28 cellular contexts compared by ENCODE assay signal in the genomic region with DNA sequence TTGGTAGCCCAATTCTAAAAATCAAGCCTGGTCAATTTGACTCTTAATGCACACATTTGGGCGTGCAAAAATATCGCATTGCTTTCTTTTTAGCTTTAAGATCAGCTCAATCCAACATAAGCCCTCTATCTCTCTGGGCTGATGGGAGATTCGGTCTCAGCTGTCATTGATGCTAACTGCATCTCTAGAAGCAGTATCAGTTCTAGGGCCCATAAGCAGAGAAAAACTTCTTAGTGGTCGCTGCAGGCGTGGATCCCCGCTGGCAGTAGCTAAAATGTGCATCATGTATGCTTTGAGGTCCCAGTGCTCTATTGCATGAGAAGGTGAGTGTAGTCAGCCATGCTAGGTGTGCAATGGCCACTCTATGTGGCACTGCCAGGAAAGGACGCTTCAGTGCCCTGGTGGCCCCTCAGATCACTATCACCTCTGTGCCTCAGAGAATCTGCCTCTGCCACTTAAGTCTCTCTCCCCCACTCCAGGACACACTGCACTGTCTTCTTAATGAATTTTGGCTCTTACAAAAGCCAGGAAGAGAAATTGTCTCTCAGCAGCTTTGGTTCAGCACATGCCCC.
"Had no signal": no experiment of that assay in that cellular context is flagged by ENCODE, and none has a peak within 500 bp of the region (broad histone marks: within the 10 kb centered on the region; RNA-seq: fewer than 3 reads in every experiment).

No MANE protein-coding gene starts in this region.

- H3K9me3 Mint-ChIP-seq: activated CD8-positive, alpha-beta T cell treated with anti-CD3 and anti-CD28 coated beads for 36 hours; activated naive CD4-positive, alpha-beta T cell treated with anti-CD3 and anti-CD28 coated beads for 36 hours; activated naive CD8-positive, alpha-beta T cell treated with anti-CD3 and anti-CD28 coated beads for 36 hours; effector memory CD8-positive, alpha-beta T cell; memory B cell; naive thymus-derived CD8-positive, alpha-beta T cell had no signal

- H3K27ac ChIP-seq: adrenal gland, body of pancreas, gastroesophageal sphincter, hepatocyte, sigmoid colon, tibial nerve had no signal

- H3K4me3 Mint-ChIP-seq: activated CD8-positive, alpha-beta memory T cell treated with anti-CD3 and anti-CD28 coated beads, Interleukin-2, amount 10 ng/mL, durations not matched to agents 7 days and 5 days; activated CD8-positive, alpha-beta T cell treated with anti-CD3 and anti-CD28 coated beads for 36 hours; activated naive CD4-positive, alpha-beta T cell treated with anti-CD3 and anti-CD28 coated beads for 36 hours; activated naive CD8-positive, alpha-beta T cell treated with anti-CD3 and anti-CD28 coated beads for 36 hours; effector memory CD8-positive, alpha-beta T cell; memory B cell; naive thymus-derived CD8-positive, alpha-beta T cell; WTC11 had no signal

- H3K4me2 ChIP-seq: hepatocyte had no signal

- H2AFZ ChIP-seq: hepatocyte had no signal

- H3K27ac Mint-ChIP-seq: activated CD8-positive, alpha-beta memory T cell treated with anti-CD3 and anti-CD28 coated beads, Interleukin-2, amount 10 ng/mL, durations not matched to agents 7 days and 5 days; activated CD8-positive, alpha-beta T cell treated with anti-CD3 and anti-CD28 coated beads for 36 hours; activated naive CD4-positive, alpha-beta T cell treated with anti-CD3 and anti-CD28 coated beads for 36 hours; activated naive CD8-positive, alpha-beta T cell treated with anti-CD3 and anti-CD28 coated beads for 36 hours; effector memory CD8-positive, alpha-beta T cell; memory B cell; WTC11 had no signal

- DNase-seq: activated CD4-positive, alpha-beta T cell treated with anti-CD3 and anti-CD28 coated beads for 1 hour; activated CD4-positive, alpha-beta T cell treated with anti-CD3 and anti-CD28 coated beads, Interleukin-2, amount 50 U/mL, for 1 hour; activated CD8-positive, alpha-beta memory T cell treated with anti-CD3 and anti-CD28 coated beads, Interleukin-2, amount 10 ng/mL, durations not matched to agents 7 days and 5 days; activated CD8-positive, alpha-beta T cell treated with anti-CD3 and anti-CD28 coated beads for 36 hours; activated effector memory CD4-positive, alpha-beta T cell treated with anti-CD3 and anti-CD28 coated beads, Interleukin-2, amount 50 U/mL, for 16 hours; activated naive CD4-positive, alpha-beta T cell treated with anti-CD3 and anti-CD28 coated beads for 36 hours; activated naive CD8-positive, alpha-beta T cell treated with anti-CD3 and anti-CD28 coated beads for 36 hours; activated T-cell treated with anti-CD3 and anti-CD28 coated beads for 4 hours; adrenal gland; aorta; body of pancreas; cortex of kidney; effector memory CD8-positive, alpha-beta T cell; left colon; naive thymus-derived CD8-positive, alpha-beta T cell; posterior cingulate gyrus; sigmoid colon; small intestine; stimulated activated CD4-positive, alpha-beta T cell treated with anti-CD3 and anti-CD28 coated beads, Interleukin-1b, Interleukin-23, amount 100 ng/mL, for 48 hours; stimulated activated CD4-positive, alpha-beta T cell treated with anti-CD3 and anti-CD28 coated beads, Interleukin-4, amount 100 ng/mL, for 4 hours; stimulated activated CD8-positive, alpha-beta memory T cell treated with anti-CD3 and anti-CD28 coated beads, Interleukin-4, amount 100 ng/mL, for 48 hours; stimulated activated naive CD4-positive, alpha-beta T cell; T-helper 2 cell had no signal

- ATAC-seq: activated CD8-positive, alpha-beta memory T cell treated with anti-CD3 and anti-CD28 coated beads, Interleukin-2, amount 10 ng/mL, durations not matched to agents 7 days and 5 days; activated CD8-positive, alpha-beta T cell treated with anti-CD3 and anti-CD28 coated beads for 36 hours; body of pancreas; effector memory CD8-positive, alpha-beta T cell; gastroesophageal sphincter; left colon; naive thymus-derived CD8-positive, alpha-beta T cell had no signal

- H3K4me3 ChIP-seq: adrenal gland, body of pancreas, gastroesophageal sphincter, hepatocyte, sigmoid colon, tibial nerve had no signal

- H3K4me1 ChIP-seq: adrenal gland, body of pancreas, gastroesophageal sphincter, tibial nerve had no signal

- H3K9me3 ChIP-seq: adrenal gland, body of pancreas, gastroesophageal sphincter, sigmoid colon, tibial nerve had no signal

- H3K27me3 ChIP-seq: adrenal gland, body of pancreas, gastroesophageal sphincter, hepatocyte, sigmoid colon, tibial nerve had no signal

- H3K27me3 Mint-ChIP-seq: memory B cell had no signal

- H3K36me3 Mint-ChIP-seq: activated CD8-positive, alpha-beta memory T cell treated with anti-CD3 and anti-CD28 coated beads, Interleukin-2, amount 10 ng/mL, durations not matched to agents 7 days and 5 days; activated naive CD8-positive, alpha-beta T cell treated with anti-CD3 and anti-CD28 coated beads for 36 hours; memory B cell; naive thymus-derived CD8-positive, alpha-beta T cell had no signal

- H3K79me2 ChIP-seq: hepatocyte had no signal

- H3K36me3 ChIP-seq: adrenal gland, gastroesophageal sphincter, sigmoid colon, tibial nerve had no signal

- H3K4me1 Mint-ChIP-seq: activated CD8-positive, alpha-beta memory T cell treated with anti-CD3 and anti-CD28 coated beads, Interleukin-2, amount 10 ng/mL, durations not matched to agents 7 days and 5 days; memory B cell had no signal
